Comparison of ENCODE assay signal across 18 cellular contexts in the genomic region with DNA sequence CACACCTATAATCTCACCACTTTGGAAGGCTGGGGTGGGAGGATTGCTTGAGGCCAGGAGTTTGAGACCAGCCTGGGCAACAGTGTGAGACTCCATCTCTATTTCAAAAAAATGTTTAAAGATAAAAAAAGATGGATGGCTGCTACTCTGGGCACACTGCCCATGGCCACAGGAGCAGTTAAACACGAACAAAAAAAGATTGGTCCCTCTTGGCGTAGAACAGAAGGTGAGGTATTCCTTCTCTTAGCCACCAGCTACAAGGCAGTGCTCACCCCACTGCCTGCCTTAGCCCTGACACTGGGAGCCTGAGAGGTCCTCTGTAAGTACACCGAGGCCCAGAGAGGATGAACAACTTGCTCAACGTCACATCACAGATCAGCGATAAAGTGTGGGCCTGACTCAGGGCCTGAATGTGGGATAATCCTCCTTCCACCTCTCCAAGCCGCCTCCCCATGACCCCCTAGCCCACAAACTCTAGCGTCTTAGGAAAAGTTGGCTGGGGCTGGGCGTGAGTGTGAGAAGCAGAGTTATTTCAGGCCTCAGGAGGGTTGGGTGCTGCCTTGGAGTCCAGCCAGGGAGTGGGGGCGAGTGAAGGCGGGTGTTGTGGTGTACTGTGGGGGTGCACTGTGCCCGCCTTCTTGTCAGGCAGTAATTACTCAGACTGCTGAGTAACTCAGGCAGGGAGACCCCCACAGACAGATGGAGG. TPM values are rescaled to one million over a fixed set of nuclear protein-coding genes. Genes with fewer than 3 reads are reported as not detected.
A peak's percentile ranks its signal among the peaks of the same experiment; 100 is the strongest.
DNase-seq lines count a peak whose midpoint lies in the region; ATAC-seq and TF ChIP-seq lines count a peak whose summit lies in the region.
"Had no signal": no experiment of that assay in that cellular context is flagged by ENCODE, and none has a peak within 500 bp of the region (broad histone marks: within the 10 kb centered on the region; RNA-seq: fewer than 3 reads in every experiment).

No MANE protein-coding gene starts in this region.

- TF ChIP-seq CTCF in cardiac fibroblast (IDR thresholded peaks at IDR 0.05; ENCODE audit: low read depth, low read length) = no peak

- H3K27me3 Mint-ChIP-seq in activated naive CD8-positive, alpha-beta T cell treated with anti-CD3 and anti-CD28 coated beads, Interleukin-2, amount 50 U/mL, for 24 hours = peaks cover 26% of the 10 kb centered on the region
- peaks cover 39% of the 10 kb centered on the region for H3K27me3 Mint-ChIP-seq in activated naive CD8-positive, alpha-beta T cell treated with anti-CD3 and anti-CD28 coated beads for 36 hours

- H3K36me3 Mint-ChIP-seq in activated naive CD8-positive, alpha-beta T cell treated with anti-CD3 and anti-CD28 coated beads, Interleukin-2, amount 50 U/mL, for 24 hours (ENCODE audit: low read depth) = no peaks in the 10 kb centered on the region
- no peaks in the 10 kb centered on the region for H3K36me3 Mint-ChIP-seq in activated naive CD8-positive, alpha-beta T cell treated with anti-CD3 and anti-CD28 coated beads for 36 hours
- H3K36me3 Mint-ChIP-seq: stimulated activated naive B cell treated with anti-CD40 and anti-IgM and Interleukin-4, amounts not matched to agents 10 μg/mL and 1 μg/mL and 100 μg/mL, for 72 hours had no signal

- H3K27ac Mint-ChIP-seq in activated naive CD8-positive, alpha-beta T cell treated with anti-CD3 and anti-CD28 coated beads, Interleukin-2, amount 50 U/mL, for 24 hours = no peak overlapping the region
- no peak overlapping the region for H3K27ac Mint-ChIP-seq in activated naive CD8-positive, alpha-beta T cell treated with anti-CD3 and anti-CD28 coated beads for 36 hours
- H3K27ac Mint-ChIP-seq: stimulated activated naive B cell treated with anti-CD40 and anti-IgM and Interleukin-4, amounts not matched to agents 10 μg/mL and 1 μg/mL and 100 μg/mL, for 72 hours had no signal

- H3K4me3 ChIP-seq in cardiac fibroblast (replicated peaks in 1 of 2; ENCODE audit: low read depth in 2 of 2, low read length in 2 of 2) = no peak overlapping the region
- H3K4me3 ChIP-seq: colonic mucosa, HAP-1, tibial nerve had no signal

- H3K4me1 Mint-ChIP-seq in activated naive CD8-positive, alpha-beta T cell treated with anti-CD3 and anti-CD28 coated beads, Interleukin-2, amount 50 U/mL, for 24 hours = peaks cover 33% of the 10 kb centered on the region
- H3K4me1 Mint-ChIP-seq in activated naive CD8-positive, alpha-beta T cell treated with anti-CD3 and anti-CD28 coated beads for 36 hours = peaks cover 22% of the 10 kb centered on the region

- DNase-seq in activated naive CD8-positive, alpha-beta T cell treated with anti-CD3 and anti-CD28 coated beads, Interleukin-2, amount 50 U/mL, for 24 hours = peak; percentile 18
- DNase-seq in activated naive CD8-positive, alpha-beta T cell treated with anti-CD3 and anti-CD28 coated beads for 36 hours = no peak
- DNase-seq in cardiac fibroblast (ENCODE audit: low read depth in 2 of 2) = peak; percentile 17 to 27
- DNase-seq in stimulated activated CD8-positive, alpha-beta memory T cell treated with anti-CD3 and anti-CD28 coated beads, Interleukin-4, amount 100 ng/mL, for 48 hours = peak; percentile 38
- DNase-seq in stimulated activated CD4-positive, alpha-beta T cell treated with anti-CD3 and anti-CD28 coated beads, Interleukin-4, amount 100 ng/mL, for 24 hours = no peak
- DNase-seq: activated CD4-positive, alpha-beta T cell treated with anti-CD3 and anti-CD28 coated beads for 48 hours; activated naive CD4-positive, alpha-beta T cell; CD4-positive, alpha-beta memory T cell; colonic mucosa; mammary epithelial cell; MM.1S; naive thymus-derived CD4-positive, alpha-beta T cell; NCI-H226; NK-92 treated with Interleukin-12 subunit alpha and Interleukin-12 subunit beta, amount 100 ng/mL, for 24 hours; stimulated activated naive B cell treated with anti-CD40 and anti-IgM and Interleukin-4, amounts not matched to agents 10 μg/mL and 1 μg/mL and 100 μg/mL, for 72 hours had no signal

- no peak overlapping the region for H3K4me3 Mint-ChIP-seq in activated naive CD8-positive, alpha-beta T cell treated with anti-CD3 and anti-CD28 coated beads, Interleukin-2, amount 50 U/mL, for 24 hours
- H3K4me3 Mint-ChIP-seq in activated naive CD8-positive, alpha-beta T cell treated with anti-CD3 and anti-CD28 coated beads for 36 hours = no peak overlapping the region
- H3K4me3 Mint-ChIP-seq: stimulated activated naive B cell treated with anti-CD40 and anti-IgM and Interleukin-4, amounts not matched to agents 10 μg/mL and 1 μg/mL and 100 μg/mL, for 72 hours had no signal

- no peak for ATAC-seq in activated naive CD8-positive, alpha-beta T cell treated with anti-CD3 and anti-CD28 coated beads, Interleukin-2, amount 50 U/mL, for 24 hours
- no peak for ATAC-seq in GM19395 (IDR thresholded peaks at IDR 0.05; ENCODE audit: unreplicated experiment)
- ATAC-seq: naive thymus-derived CD4-positive, alpha-beta T cell; stimulated activated naive B cell treated with anti-CD40 and anti-IgM and Interleukin-4, amounts not matched to agents 10 μg/mL and 1 μg/mL and 100 μg/mL, for 72 hours had no signal

- H3K9me3 Mint-ChIP-seq in activated naive CD8-positive, alpha-beta T cell treated with anti-CD3 and anti-CD28 coated beads, Interleukin-2, amount 50 U/mL, for 24 hours = no peaks in the 10 kb centered on the region
- no peaks in the 10 kb centered on the region for H3K9me3 Mint-ChIP-seq in activated naive CD8-positive, alpha-beta T cell treated with anti-CD3 and anti-CD28 coated beads for 36 hours
- H3K9me3 Mint-ChIP-seq: stimulated activated naive B cell treated with anti-CD40 and anti-IgM and Interleukin-4, amounts not matched to agents 10 μg/mL and 1 μg/mL and 100 μg/mL, for 72 hours had no signal

RNA-seq across cellular contexts. Expression of a gene that starts 2.3 kb away (rescaled TPM):
- total RNA-seq in activated naive CD8-positive, alpha-beta T cell treated with anti-CD3 and anti-CD28 coated beads for 36 hours = 10 to 100 TPM; 34.7 to 35.3 TPM

RNA-seq across cellular contexts. Expression of a gene that starts 2.5 kb away (rescaled TPM):
- under 1 TPM; 0.64 to 0.80 TPM for total RNA-seq in activated naive CD8-positive, alpha-beta T cell treated with anti-CD3 and anti-CD28 coated beads for 36 hours

RNA-seq across cellular contexts. Expression of a gene that starts 14.1 kb away (rescaled TPM):
- total RNA-seq in activated naive CD8-positive, alpha-beta T cell treated with anti-CD3 and anti-CD28 coated beads for 36 hours = 10 to 100 TPM; 38.4 to 39.0 TPM

RNA-seq across cellular contexts. Expression of a gene that starts 27.2 kb away (rescaled TPM):
- total RNA-seq in activated naive CD8-positive, alpha-beta T cell treated with anti-CD3 and anti-CD28 coated beads for 36 hours = 10 to 100 TPM; 36.7 to 37.8 TPM

Comparison
In these comparisons a context has a peak if more than half of its experiments do, and no peak if none do; other contexts are left out.
1. DNase-seq: peak in activated naive CD8-positive, alpha-beta T cell treated with anti-CD3 and anti-CD28 coated beads, Interleukin-2, amount 50 U/mL, for 24 hours (single experiment), cardiac fibroblast (2 of 2) and stimulated activated CD8-positive, alpha-beta memory T cell treated with anti-CD3 and anti-CD28 coated beads, Interleukin-4, amount 100 ng/mL, for 48 hours (single experiment); none in activated naive CD8-positive, alpha-beta T cell treated with anti-CD3 and anti-CD28 coated beads for 36 hours (single experiment) and stimulated activated CD4-positive, alpha-beta T cell treated with anti-CD3 and anti-CD28 coated beads, Interleukin-4, amount 100 ng/mL, for 24 hours (single experiment).